Comparison of ENCODE assay signal across 9 cellular contexts in genomic region chr2:27494284-27494943, GRCh38. TPM values are rescaled to one million over a fixed set of nuclear protein-coding genes. Genes with fewer than 3 reads are reported as not detected.
A peak's percentile ranks its signal among the peaks of the same experiment; 100 is the strongest.
DNase-seq lines count a peak whose midpoint lies in the region; ATAC-seq and TF ChIP-seq lines count a peak whose summit lies in the region.
"Had no signal": no experiment of that assay in that cellular context is flagged by ENCODE, and none has a peak within 500 bp of the region (broad histone marks: within the 10 kb centered on the region; RNA-seq: fewer than 3 reads in every experiment).

No MANE protein-coding gene starts in this region.

- peaks cover 7% of the 10 kb centered on the region for H3K4me1 ChIP-seq in psoas muscle

- no peak overlapping the region for H3K27ac ChIP-seq in psoas muscle
- H3K27ac ChIP-seq: KMS-11 had no signal

- H3K4me3 Mint-ChIP-seq in activated T-helper 17 cell treated with anti-CD3 and anti-CD28 coated beads, Interleukin-2, amount 50 U/mL, for 72 hours: peak overlapping the region; percentile 56

- peaks cover 0 to 37% (median 7%) of the 10 kb centered on the region in 3 donors for H3K27me3 ChIP-seq in psoas muscle (ENCODE audit: insufficient read depth in 3 of 3, low read length in 2 of 3)

- H3K4me3 ChIP-seq in psoas muscle: peak overlapping the region; percentile 70

- no peaks in the 10 kb centered on the region for H3K36me3 ChIP-seq in psoas muscle (ENCODE audit: insufficient read depth in 1 of 2, low read depth in 1 of 2)

- in situ Hi-C loops in G401 (cut with HindIII; ENCODE audit: low sequenced_read_pairs): no loop called here

- H3K9me3 Mint-ChIP-seq in activated T-helper 17 cell treated with anti-CD3 and anti-CD28 coated beads, Interleukin-2, amount 50 U/mL, for 72 hours: no peaks in the 10 kb centered on the region

- peaks cover 8% of the 10 kb centered on the region for H3K4me1 Mint-ChIP-seq in activated T-helper 17 cell treated with anti-CD3 and anti-CD28 coated beads, Interleukin-2, amount 50 U/mL, for 72 hours

- TF ChIP-seq CTCF in psoas muscle (IDR thresholded peaks at IDR 0.05): no peak

- WGBS in psoas muscle, 3 donors: 7 to 23% (median 11%) methylated on average over 23 to 35 of the region's 35 CpGs

- no peaks in the 10 kb centered on the region for H3K9me3 ChIP-seq in psoas muscle

- no peak overlapping the region for H3K27ac Mint-ChIP-seq in activated T-helper 17 cell treated with anti-CD3 and anti-CD28 coated beads, Interleukin-2, amount 50 U/mL, for 72 hours

- no peaks in the 10 kb centered on the region for H3K36me3 Mint-ChIP-seq in activated T-helper 17 cell treated with anti-CD3 and anti-CD28 coated beads, Interleukin-2, amount 50 U/mL, for 72 hours (ENCODE audit: low read depth)

- intact Hi-C loops in left ventricle myocardium superior (cut with micrococcal nuclease): no loop called here
- intact Hi-C loops in psoas muscle (cut with DNase I): loop anchor here (5.0 to 10.0 kb wide), 2 partner anchors 130 to 133 kb away; partner anchors contain the start of genes CCDC121 (in 2 of the 2) and GPN1 (in 2 of the 2)

- H3K27me3 Mint-ChIP-seq in activated T-helper 17 cell treated with anti-CD3 and anti-CD28 coated beads, Interleukin-2, amount 50 U/mL, for 72 hours: peaks cover 38% of the 10 kb centered on the region

- DNase-seq in G401 (ENCODE audit: low spot score) (peak; percentile 60), left ventricle myocardium superior (peak; percentile 39), psoas muscle (peak; percentile 75), H4 (ENCODE audit: low spot score) (no peak), NCI-H1048 (lab: John Stamatoyannopoulos, UW) (no peak), NCI-H2107 (lab: John Stamatoyannopoulos, UW) (no peak)
- no peak for DNase-seq in stimulated activated naive CD4-positive, alpha-beta T cell treated with Interleukin-2 at 50 U/mL for 16 hours (lab: John Stamatoyannopoulos, UW)

- ATAC-seq in activated T-helper 17 cell treated with anti-CD3 and anti-CD28 coated beads, Interleukin-2, amount 50 U/mL, for 72 hours (replicated peaks): no peak
- peak; percentile 13 for ATAC-seq in left ventricle myocardium superior
- peak in 3 of 4 donors; percentile 53 to 77 (median 69) for ATAC-seq in psoas muscle

RNA-seq across cellular contexts. Expression of gene FNDC4, which starts 0.6 kb away (rescaled TPM):
- 4.0 and 5.2 TPM in 2 replicates for total RNA-seq in G401 (2014; rRNA removed; shearing (Covaris generic))
- under 1 TPM in 1 of 2 donors, not detected in 1; 0.21 TPM for total RNA-seq in activated T-helper 17 cell treated with anti-CD3 and anti-CD28 coated beads, Interleukin-2, amount 50 U/mL, for 72 hours
- total RNA-seq in left ventricle myocardium superior (1.8 TPM), psoas muscle (10 to 100 TPM in 1 of 4 donors, 1 to 10 TPM in 3; 1.9 to 38.1 (median 3.0) TPM)
- 10 to 100 TPM in 2 of 3 donors, 1 to 10 TPM in 1; 1.7 to 23.2 (median 10.9) TPM for polyA plus RNA-seq in psoas muscle
- total RNA-seq in H4 (2014; rRNA removed; shearing (Covaris generic)): 0.16 and 0.29 TPM in 2 replicates

RNA-seq across cellular contexts. Expression of gene GCKR, which starts 2.2 kb away (rescaled TPM):
- not detected in 2 replicates for total RNA-seq in G401 (2014; rRNA removed; shearing (Covaris generic))
- total RNA-seq in activated T-helper 17 cell treated with anti-CD3 and anti-CD28 coated beads, Interleukin-2, amount 50 U/mL, for 72 hours: not detected
- total RNA-seq in left ventricle myocardium superior: not detected
- total RNA-seq in psoas muscle: 1 to 10 TPM in 1 of 4 donors, not detected in 3; 2.0 TPM
- polyA plus RNA-seq in psoas muscle: 1 to 10 TPM in 1 of 3 donors, under 1 TPM in 2; 0.05 to 1.6 (median 0.51) TPM
- total RNA-seq in H4 (2014; rRNA removed; shearing (Covaris generic)): not detected in 2 replicates

RNA-seq across cellular contexts. Expression of gene IFT172, which starts 4.9 kb away (rescaled TPM):
- 4.4 and 9.4 TPM in 2 replicates for total RNA-seq in G401 (2014; rRNA removed; shearing (Covaris generic))
- 10 to 100 TPM; 10.5 to 18.6 TPM for total RNA-seq in activated T-helper 17 cell treated with anti-CD3 and anti-CD28 coated beads, Interleukin-2, amount 50 U/mL, for 72 hours
- total RNA-seq in left ventricle myocardium superior (22.4 TPM), psoas muscle (10 to 100 TPM in 1 of 4 donors, 1 to 10 TPM in 3; 4.4 to 10.1 (median 5.9) TPM)
- 1 to 10 TPM; 6.0 to 9.5 (median 7.5) TPM for polyA plus RNA-seq in psoas muscle
- 4.5 and 6.3 TPM in 2 replicates for total RNA-seq in H4 (2014; rRNA removed; shearing (Covaris generic))

RNA-seq across cellular contexts. Expression of gene KRTCAP3, which starts 52.2 kb away (rescaled TPM):
- total RNA-seq in G401 (2014; rRNA removed; shearing (Covaris generic)): not detected in 2 replicates
- 1 to 10 TPM; 2.6 to 5.0 TPM for total RNA-seq in activated T-helper 17 cell treated with anti-CD3 and anti-CD28 coated beads, Interleukin-2, amount 50 U/mL, for 72 hours
- total RNA-seq in left ventricle myocardium superior (not detected), psoas muscle (1 to 10 TPM in 3 of 4 donors, not detected in 1; 1.5 to 2.2 (median 1.7) TPM)
- polyA plus RNA-seq in psoas muscle: 1 to 10 TPM in 1 of 3 donors, under 1 TPM in 2; 0.26 to 1.7 (median 0.39) TPM
- not detected in 2 replicates for total RNA-seq in H4 (2014; rRNA removed; shearing (Covaris generic))

Comparison
In these comparisons a context has a peak if more than half of its experiments do, and no peak if none do; other contexts are left out.
1. DNase-seq: peak in G401 (single experiment), left ventricle myocardium superior (single experiment) and psoas muscle (2 of 2); none in H4 (single experiment), stimulated activated naive CD4-positive, alpha-beta T cell treated with Interleukin-2 at 50 U/mL for 16 hours (single experiment), NCI-H1048 (single experiment) and NCI-H2107 (single experiment).